27 cellular contexts compared by ENCODE assay signal in the genomic region with DNA sequence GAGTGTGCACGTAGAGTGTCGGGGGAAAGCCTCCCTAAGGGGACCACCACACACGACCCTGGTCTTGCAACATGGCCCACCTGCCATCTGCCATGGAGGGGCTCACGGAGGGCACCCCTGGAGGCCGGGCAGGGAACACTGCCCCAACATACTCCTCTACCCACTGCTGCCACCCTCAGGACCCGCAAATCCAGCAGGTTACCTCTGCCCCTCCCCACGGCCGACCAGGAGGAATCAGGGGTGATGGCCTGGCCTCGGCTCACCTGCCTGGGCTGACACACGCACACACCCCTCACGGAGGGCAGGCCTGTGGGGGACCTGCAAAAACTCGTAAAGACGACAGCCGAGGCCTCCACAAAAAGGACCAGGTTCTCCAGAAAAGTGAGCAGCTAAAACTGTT. TPM values are rescaled to one million over a fixed set of nuclear protein-coding genes. Genes with fewer than 3 reads are reported as not detected.
DNase-seq lines count a peak whose midpoint lies in the region; ATAC-seq and TF ChIP-seq lines count a peak whose summit lies in the region.
"Had no signal": no experiment of that assay in that cellular context is flagged by ENCODE, and none has a peak within 500 bp of the region (broad histone marks: within the 10 kb centered on the region; RNA-seq: fewer than 3 reads in every experiment).

No MANE protein-coding gene starts in this region.

- no peaks in the 10 kb centered on the region for H3K27me3 ChIP-seq in WERI-Rb-1 (ENCODE audit: insufficient read depth, low read depth, severe bottlenecking)
- no peaks in the 10 kb centered on the region for H3K27me3 ChIP-seq in foreskin keratinocyte
- no peaks in the 10 kb centered on the region for H3K27me3 ChIP-seq in esophagus muscularis mucosa
- H3K27me3 ChIP-seq: MG63, SJCRH30 had no signal

- peak; percentile 17 for TF ChIP-seq CTCF in Calu3 (IDR thresholded peaks at IDR 0.05; ENCODE audit: unreplicated experiment)
- 0 out of 2 replicates have a peak, but pooled peaks have one; percentile 17 for TF ChIP-seq CTCF in HEK293 (tag by site-specific recombination; IDR thresholded peaks at IDR 0.05)
- TF ChIP-seq CTCF in WERI-Rb-1 (IDR thresholded peaks at IDR 0.05; ENCODE audit: low read depth, low read length): peak; percentile 25; the same call in 1 of the 2 replicates
- TF ChIP-seq CTCF in foreskin keratinocyte (conservative IDR thresholded peaks at IDR 0.05): peak; percentile 21
- TF ChIP-seq CTCF in esophagus muscularis mucosa (IDR thresholded peaks at IDR 0.05): no peak

- ATAC-seq in foreskin keratinocyte (no peak), HG03280 (IDR thresholded peaks at IDR 0.05; ENCODE audit: unreplicated experiment) (no peak), HG03521 (IDR thresholded peaks at IDR 0.05; ENCODE audit: unreplicated experiment) (no peak)
- ATAC-seq: CD8-positive, alpha-beta T cell; Right ventricle myocardium inferior had no signal

- intact Hi-C loops in Calu3 (cut with micrococcal nuclease; ENCODE audit: unreplicated experiment) (no loop called here), esophagus muscularis mucosa (cut with DNase I) (no loop called here)

- no peak overlapping the region for H3K27ac Mint-ChIP-seq in Calu3 (ENCODE audit: unreplicated experiment)
- H3K27ac Mint-ChIP-seq: B cell; CD8-positive, alpha-beta T cell had no signal

- DNase-seq in Calu3 (no peak), WERI-Rb-1 (no peak), foreskin keratinocyte (no peak), esophagus muscularis mucosa (ENCODE audit: extremely low spot score) (no peak)
- no peak for DNase-seq in activated CD8-positive, alpha-beta memory T cell treated with anti-CD3 and anti-CD28 coated beads for 24 hours
- DNase-seq: CD8-positive, alpha-beta T cell; DND-41; HCEC 1CT; KG1; MG63; NCI-H1105 treated with DMSO at 0.1 percent for 48 hours; NCI-H146; NCI-H1930; NCI-H2107; NCI-H446; NCI-H524 treated with DMSO at 0.1 percent for 48 hours; NCI-H774; NK-92 treated with Interleukin-12 subunit alpha and Interleukin-12 subunit beta, amount 100 ng/mL, for 24 hours; PC-9; SJCRH30 had no signal

- H3K4me1 Mint-ChIP-seq in Calu3 (ENCODE audit: low read depth, unreplicated experiment): no peaks in the 10 kb centered on the region
- H3K4me1 Mint-ChIP-seq: B cell had no signal

- CTCF ChIA-PET in Calu3 (lab: Charles Lee): no interaction called here
- CTCF ChIA-PET in HEK293 (lab: Yijun Ruan, JAX): no interaction called here

- no peaks in the 10 kb centered on the region for H3K9me3 Mint-ChIP-seq in Calu3 (ENCODE audit: low read depth, unreplicated experiment)
- H3K9me3 Mint-ChIP-seq: CD8-positive, alpha-beta T cell had no signal

- no peaks in the 10 kb centered on the region for H3K4me1 ChIP-seq in HEK293 (ENCODE audit: control insufficient read depth, insufficient read depth, low read length)
- no peaks in the 10 kb centered on the region for H3K4me1 ChIP-seq in foreskin keratinocyte
- H3K4me1 ChIP-seq in esophagus muscularis mucosa: no peaks in the 10 kb centered on the region
- H3K4me1 ChIP-seq: SJCRH30 had no signal

- no peak for TF ChIP-seq EP300 in esophagus muscularis mucosa (IDR thresholded peaks at IDR 0.05)

- no TSS peak for BruUV-seq in Calu3 (replicated peaks; lab: Mats Ljungman, UMichigan)

- no peaks in the 10 kb centered on the region for H3K27me3 Mint-ChIP-seq in Calu3 (ENCODE audit: unreplicated experiment)
- H3K27me3 Mint-ChIP-seq: B cell had no signal

- TF ChIP-seq POLR2A in esophagus muscularis mucosa (IDR thresholded peaks at IDR 0.05; ENCODE audit: low read depth): no peak

- no peaks in the 10 kb centered on the region for H3K9me3 ChIP-seq in HEK293 (ENCODE audit: control insufficient read depth, insufficient read depth, low read depth, low read length)
- H3K9me3 ChIP-seq in WERI-Rb-1 (ENCODE audit: severe bottlenecking): no peaks in the 10 kb centered on the region
- no peaks in the 10 kb centered on the region for H3K9me3 ChIP-seq in esophagus muscularis mucosa
- H3K9me3 ChIP-seq: MG63, SJCRH30 had no signal

- H3K4me3 Mint-ChIP-seq in Calu3 (ENCODE audit: low read depth, unreplicated experiment): no peak overlapping the region
- H3K4me3 Mint-ChIP-seq: B cell; CD8-positive, alpha-beta T cell had no signal

- H3K4me3 ChIP-seq in HEK293 (ENCODE audit: low read depth, low read length): no peak overlapping the region
- no peak overlapping the region for H3K4me3 ChIP-seq in WERI-Rb-1 (ENCODE audit: low read depth, low read length)
- no peak overlapping the region for H3K4me3 ChIP-seq in esophagus muscularis mucosa
- H3K4me3 ChIP-seq: MG63, PC-9, SJCRH30 had no signal

- no peak overlapping the region for H3K27ac ChIP-seq in HEK293 (ENCODE audit: extremely low read depth, low read depth, low read length)
- H3K27ac ChIP-seq in WERI-Rb-1: no peak overlapping the region
- H3K27ac ChIP-seq in foreskin keratinocyte: no peak overlapping the region
- H3K27ac ChIP-seq in esophagus muscularis mucosa (replicated peaks in 1 of 4): no peak overlapping the region
- H3K27ac ChIP-seq: 22Rv1, C4-2B, PC-9, SJCRH30 had no signal

- H3K36me3 ChIP-seq in HEK293 (ENCODE audit: control insufficient read depth in 2 of 2, insufficient read depth in 1 of 2, low read length in 2 of 2): peaks cover 0 to 72% of the 10 kb centered on the region in 2 experiments; a peak in 2 of 3 replicates
- peaks cover 49% of the 10 kb centered on the region for H3K36me3 ChIP-seq in WERI-Rb-1
- H3K36me3 ChIP-seq in esophagus muscularis mucosa: peaks cover 7 to 67% (median 45%) of the 10 kb centered on the region in 4 donors

- POLR2A ChIA-PET in HEK293 (lab: Yijun Ruan, JAX): no interaction called here

- 99% methylated on average over 9 of the region's 14 CpGs for WGBS in esophagus muscularis mucosa

- H3K36me3 Mint-ChIP-seq in Calu3 (ENCODE audit: insufficient read depth, unreplicated experiment): peaks cover 18% of the 10 kb centered on the region

TF ChIP-seq in HEK293, 187 proteins besides CTCF, POLR2A, EP300 and RAD21 (continues in another document):
- no peak for TF ChIP-seq ZNF202 (tag by site-specific recombination; IDR thresholded peaks at IDR 0.05; ENCODE audit: borderline replicate concordance)
- no peak for TF ChIP-seq ZNF391 (tag by site-specific recombination; IDR thresholded peaks at IDR 0.05; ENCODE audit: borderline replicate concordance, low read depth)
- TF ChIP-seq ZNF843 (tag by site-specific recombination; IDR thresholded peaks at IDR 0.05): no peak
- TF ChIP-seq ZNF776 (tag by site-specific recombination; IDR thresholded peaks at IDR 0.05; ENCODE audit: borderline replicate concordance): no peak
- TF ChIP-seq, protein P1, sequence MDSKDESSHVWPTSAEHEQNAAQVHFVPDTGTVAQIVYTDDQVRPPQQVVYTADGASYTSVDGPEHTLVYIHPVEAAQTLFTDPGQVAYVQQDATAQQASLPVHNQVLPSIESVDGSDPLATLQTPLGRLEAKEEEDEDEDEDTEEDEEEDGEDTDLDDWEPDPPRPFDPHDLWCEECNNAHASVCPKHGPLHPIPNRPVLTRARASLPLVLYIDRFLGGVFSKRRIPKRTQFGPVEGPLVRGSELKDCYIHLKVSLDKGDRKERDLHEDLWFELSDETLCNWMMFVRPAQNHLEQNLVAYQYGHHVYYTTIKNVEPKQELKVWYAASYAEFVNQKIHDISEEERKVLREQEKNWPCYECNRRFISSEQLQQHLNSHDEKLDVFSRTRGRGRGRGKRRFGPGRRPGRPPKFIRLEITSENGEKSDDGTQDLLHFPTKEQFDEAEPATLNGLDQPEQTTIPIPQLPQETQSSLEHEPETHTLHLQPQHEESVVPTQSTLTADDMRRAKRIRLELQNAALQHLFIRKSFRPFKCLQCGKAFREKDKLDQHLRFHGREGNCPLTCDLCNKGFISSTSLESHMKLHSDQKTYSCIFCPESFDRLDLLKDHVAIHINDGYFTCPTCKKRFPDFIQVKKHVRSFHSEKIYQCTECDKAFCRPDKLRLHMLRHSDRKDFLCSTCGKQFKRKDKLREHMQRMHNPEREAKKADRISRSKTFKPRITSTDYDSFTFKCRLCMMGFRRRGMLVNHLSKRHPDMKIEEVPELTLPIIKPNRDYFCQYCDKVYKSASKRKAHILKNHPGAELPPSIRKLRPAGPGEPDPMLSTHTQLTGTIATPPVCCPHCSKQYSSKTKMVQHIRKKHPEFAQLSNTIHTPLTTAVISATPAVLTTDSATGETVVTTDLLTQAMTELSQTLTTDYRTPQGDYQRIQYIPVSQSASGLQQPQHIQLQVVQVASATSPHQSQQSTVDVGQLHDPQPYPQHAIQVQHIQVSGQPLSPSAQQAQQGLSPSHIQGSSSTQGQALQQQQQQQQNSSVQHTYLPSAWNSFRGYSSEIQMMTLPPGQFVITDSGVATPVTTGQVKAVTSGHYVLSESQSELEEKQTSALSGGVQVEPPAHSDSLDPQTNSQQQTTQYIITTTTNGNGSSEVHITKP (tag by site-specific recombination; IDR thresholded peaks at IDR 0.05): no peak

RNA-seq across cellular contexts. Expression of a gene that starts 30.2 kb away (rescaled TPM):
- 134 and 150 TPM in 2 replicates for total RNA-seq in Calu3 (2022)
- total RNA-seq in foreskin keratinocyte: 63.7 and 66.4 TPM in 2 replicates
- 51.9 and 52.6 TPM in 2 replicates for polyA plus RNA-seq in foreskin keratinocyte
- total RNA-seq in esophagus muscularis mucosa: 10 to 100 TPM; 37.4 to 55.4 (median 47.2) TPM

RNA-seq across cellular contexts. Expression of a gene that starts 37.8 kb away (rescaled TPM):
- total RNA-seq in Calu3 (2022): 28.9 and 36.3 TPM in 2 replicates
- total RNA-seq in foreskin keratinocyte: 77.6 and 85.3 TPM in 2 replicates
- polyA plus RNA-seq in foreskin keratinocyte: 119 and 135 TPM in 2 replicates
- 100 to 1,000 TPM in 3 of 4 donors, 10 to 100 TPM in 1; 81.4 to 156 (median 129) TPM for total RNA-seq in esophagus muscularis mucosa

RNA-seq across cellular contexts. Expression of a gene that starts 38.1 kb away (rescaled TPM):
- 107 and 115 TPM in 2 replicates for total RNA-seq in Calu3 (2022)
- 160 and 213 TPM in 2 replicates for total RNA-seq in foreskin keratinocyte
- 460 and 473 TPM in 2 replicates for polyA plus RNA-seq in foreskin keratinocyte
- total RNA-seq in esophagus muscularis mucosa: 100 to 1,000 TPM in 2 of 4 donors, 10 to 100 TPM in 2; 71.4 to 189 (median 92.3) TPM

RNA-seq across cellular contexts. Expression of a gene that starts 45.2 kb away (rescaled TPM):
- total RNA-seq in Calu3 (2022) (82.9 and 92.9 TPM in 2 replicates), foreskin keratinocyte (45.2 and 45.5 TPM in 2 replicates), esophagus muscularis mucosa (10 to 100 TPM; 49.5 to 82.6 (median 72.2) TPM)
- polyA plus RNA-seq in foreskin keratinocyte: 37.2 and 40.2 TPM in 2 replicates

RNA-seq across cellular contexts. Expression of a gene that starts 47.7 kb away (rescaled TPM):
- total RNA-seq in Calu3 (2022) (472 and 482 TPM in 2 replicates), foreskin keratinocyte (390 and 399 TPM in 2 replicates), esophagus muscularis mucosa (100 to 1,000 TPM; 219 to 730 (median 352) TPM)
- 547 and 553 TPM in 2 replicates for polyA plus RNA-seq in foreskin keratinocyte

Comparison
In these comparisons a context has a peak if more than half of its experiments do, and no peak if none do; other contexts are left out.
1. CTCF ChIP-seq: peak in Calu3 (single experiment), HEK293 (single experiment), WERI-Rb-1 (single experiment) and foreskin keratinocyte (single experiment); none in esophagus muscularis mucosa (0 of 3).